8 cellular contexts compared by ENCODE assay signal in the genomic region with DNA sequence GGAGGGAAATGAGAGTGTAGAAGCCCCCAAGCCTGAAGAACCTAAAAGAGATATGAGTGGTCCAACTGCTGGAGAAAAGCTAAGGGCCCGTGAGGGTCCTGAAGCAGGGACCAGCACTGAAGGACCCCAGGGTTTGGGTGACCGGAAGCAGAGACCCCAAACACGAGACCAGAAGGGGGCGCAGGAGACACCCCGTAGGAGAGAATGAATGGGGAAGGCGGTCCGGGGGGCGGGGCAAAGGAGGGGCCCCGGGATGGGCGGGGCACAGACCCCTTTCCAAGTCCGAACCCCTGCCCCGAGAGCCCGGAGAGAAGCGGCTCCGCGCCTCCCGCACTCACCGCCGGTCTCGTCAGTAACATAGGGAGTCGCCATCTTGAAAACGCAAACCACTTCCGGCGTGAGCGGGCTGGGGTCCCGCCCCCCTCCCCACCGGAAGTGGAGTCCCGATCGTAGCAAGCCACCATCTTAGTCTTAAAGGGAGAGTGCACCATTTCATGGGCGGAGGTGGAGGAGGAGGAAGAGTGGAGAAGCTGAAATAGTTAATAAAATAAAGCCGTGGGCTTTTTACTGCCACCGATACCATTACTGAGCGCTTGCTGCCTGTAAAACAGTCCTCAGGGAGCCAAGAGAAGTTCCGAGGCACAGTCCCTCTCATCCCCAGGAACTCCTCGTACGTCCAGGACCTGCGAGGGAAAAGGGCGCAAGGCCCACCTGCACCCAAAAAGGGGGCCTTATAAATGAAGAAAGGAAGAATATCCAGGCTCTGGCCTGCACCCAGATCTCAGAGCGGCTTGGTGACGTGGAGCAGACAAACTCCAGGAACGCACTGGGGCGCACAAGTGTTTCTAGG. TPM values are rescaled to one million over a fixed set of nuclear protein-coding genes. Genes with fewer than 3 reads are reported as not detected.
DNase-seq lines count a peak whose midpoint lies in the region; ATAC-seq and TF ChIP-seq lines count a peak whose summit lies in the region.

No MANE protein-coding gene starts in this region.

- peak overlapping the region; percentile 98 for H3K4me3 ChIP-seq in BE2C (ENCODE audit: low read depth, low read length)

- DNase-seq in BE2C (peak; percentile 90), GM19238 (ENCODE audit: insufficient read length, low spot score) (peak; percentile 79), NCI-H524 (lab: John Stamatoyannopoulos, UW) (peak; percentile 86 to 90), left kidney (ENCODE audit: low read depth, low spot score) (peak; percentile 98)
- DNase-seq in activated CD4-positive, alpha-beta T cell treated with anti-CD3 and anti-CD28 coated beads for 4 hours, result peak; percentile 83 to 86
- peak; percentile 95 for DNase-seq in stimulated activated CD4-positive, alpha-beta T cell treated with anti-CD3 and anti-CD28 coated beads, Interleukin-1b, Interleukin-23, amount 100 ng/mL, for 48 hours

- H3K27ac ChIP-seq in cingulate gyrus (ENCODE audit: low read depth, low read length), result peak overlapping the region; percentile 92

- no peaks in the 10 kb centered on the region for H3K9me3 ChIP-seq in BE2C

- peaks cover 4% of the 10 kb centered on the region for H3K36me3 ChIP-seq in BE2C

- peak; percentile 79 for TF ChIP-seq CTCF in BE2C (IDR thresholded peaks at IDR 0.05; ENCODE audit: low read depth, low read length)

- H3K4me1 ChIP-seq in BE2C, result peaks cover 7% of the 10 kb centered on the region

- peak; percentile 39 for ATAC-seq in HG03442 (IDR thresholded peaks at IDR 0.05; ENCODE audit: unreplicated experiment)

- no peaks in the 10 kb centered on the region for H3K27me3 ChIP-seq in BE2C

RNA-seq across cellular contexts. Expression of gene PYM1, which starts 0.7 kb away (rescaled TPM):
- 165 TPM for polyA plus RNA-seq in BE2C (2012; ENCODE audit: insufficient read depth, insufficient read length, low read depth)

RNA-seq across cellular contexts. Expression of gene DGKA, which starts 4.0 kb away (rescaled TPM):
- 8.9 TPM for polyA plus RNA-seq in BE2C (2012; ENCODE audit: insufficient read depth, insufficient read length, low read depth)

RNA-seq across cellular contexts. Expression of gene PMEL, which starts 38.9 kb away (rescaled TPM):
- 4.7 TPM for polyA plus RNA-seq in BE2C (2012; ENCODE audit: insufficient read depth, insufficient read length, low read depth)

RNA-seq across cellular contexts. Expression of gene CDK2, which starts 39.7 kb away (rescaled TPM):
- 16.5 TPM for polyA plus RNA-seq in BE2C (2012; ENCODE audit: insufficient read depth, insufficient read length, low read depth)

RNA-seq across cellular contexts. Expression of gene RAB5B, which starts 46.9 kb away (rescaled TPM):
- 57.4 TPM for polyA plus RNA-seq in BE2C (2012; ENCODE audit: insufficient read depth, insufficient read length, low read depth)

Comparison
In these comparisons a context has a peak if more than half of its experiments do, and no peak if none do; other contexts are left out.
1. Peak in every context shown above with its lines: DNase-seq, ATAC-seq, H3K4me3 ChIP-seq and H3K27ac ChIP-seq.